ENCODE assay signal across 29 cellular contexts in genomic region chr10:71419750-71420149, GRCh38. TPM values are rescaled to one million over a fixed set of nuclear protein-coding genes. Genes with fewer than 3 reads are reported as not detected.
"Had no signal": no experiment of that assay in that cellular context is flagged by ENCODE, and none has a peak within 500 bp of the region (broad histone marks: within the 10 kb centered on the region; RNA-seq: fewer than 3 reads in every experiment).

No MANE protein-coding gene starts in this region.

- DNase-seq: activated CD4-positive, alpha-beta memory T cell treated with anti-CD3 and anti-CD28 coated beads, Interleukin-2, amount 10 ng/mL, durations not matched to agents 7 days and 5 days; activated CD4-positive, alpha-beta T cell treated with anti-CD3 and anti-CD28 coated beads for 36 hours; activated CD4-positive, alpha-beta T cell treated with anti-CD3 and anti-CD28 coated beads, Interleukin-2, amount 50 U/mL, for 1 hour; activated effector memory CD4-positive, alpha-beta T cell treated with anti-CD3 and anti-CD28 coated beads, Interleukin-2, amount 50 U/mL, for 16 hours; activated naive CD4-positive, alpha-beta T cell treated with Interleukin-2 at 50 U/mL for 16 hours; activated naive CD8-positive, alpha-beta T cell treated with anti-CD3 and anti-CD28 coated beads, Interleukin-2, amount 50 U/mL, for 24 hours; activated T-cell treated with anti-CD3 and anti-CD28 coated beads, Interleukin-2, amount 50 U/mL, for 4 hours; amniotic stem cell; body of pancreas; central memory CD4-positive, alpha-beta T cell; KG1; NCI-H1048; NCI-H146; NCI-H187 treated with DMSO at 0.1 percent for 48 hours; NCI-H345; NCI-H510A treated with DMSO at 0.1 percent for 48 hours; NCI-H69; NK-92 treated with Interleukin-12 subunit alpha and Interleukin-12 subunit beta, amount 100 ng/mL, for 24 hours; OCI-M1; RPMI8226; T-helper 1 cell; WERI-Rb-1 had no signal

- H3K4me3 ChIP-seq: ascending aorta, body of pancreas, SK-N-MC had no signal

- H3K9me3 ChIP-seq: ascending aorta, body of pancreas had no signal

- H3K27ac ChIP-seq: ascending aorta, body of pancreas, SK-N-MC, WERI-Rb-1 had no signal

- H3K27me3 ChIP-seq: ascending aorta, body of pancreas had no signal

- H3K36me3 ChIP-seq: ascending aorta had no signal

- H3K4me1 ChIP-seq: ascending aorta, body of pancreas had no signal

- ATAC-seq: activated CD4-positive, alpha-beta T cell treated with anti-CD3 and anti-CD28 coated beads for 36 hours; activated naive CD4-positive, alpha-beta T cell treated with anti-CD3 and anti-CD28 coated beads, Interleukin-2, amount 50 U/mL, for 72 hours; activated naive CD8-positive, alpha-beta T cell treated with anti-CD3 and anti-CD28 coated beads, Interleukin-2, amount 50 U/mL, for 24 hours; activated T-cell treated with anti-CD3 and anti-CD28 coated beads, Interleukin-2, amount 50 U/mL, for 4 hours; body of pancreas; Panc1; Right ventricle myocardium inferior had no signal

RNA-seq across cellular contexts. Expression of gene CDH23, which starts 23.0 kb away (rescaled TPM):
- total RNA-seq: bronchial epithelial cell, M059J had no signal
